ENCODE assay signal across 27 cellular contexts in the genomic region with DNA sequence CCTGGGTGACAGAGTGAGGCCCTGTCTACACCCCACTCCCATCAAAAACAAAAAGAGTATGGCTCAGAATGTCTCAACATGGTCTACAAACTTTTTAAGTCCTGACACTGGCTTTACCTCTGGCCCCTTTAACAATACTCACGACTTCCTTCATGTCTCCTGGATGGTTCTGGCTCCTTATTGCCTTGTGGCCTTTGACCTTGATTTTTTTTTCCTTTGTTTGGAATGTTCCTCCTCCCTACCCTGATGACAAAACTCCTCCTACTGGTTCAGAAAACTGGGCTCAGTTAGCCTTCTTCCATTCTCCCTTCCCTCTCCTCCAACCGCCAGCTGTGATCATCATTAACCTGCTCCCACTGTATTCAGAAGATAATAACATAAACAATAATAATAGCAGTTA.
"Had no signal": no experiment of that assay in that cellular context is flagged by ENCODE, and none has a peak within 500 bp of the region (broad histone marks: within the 10 kb centered on the region; RNA-seq: fewer than 3 reads in every experiment).

No MANE protein-coding gene starts in this region.

- H3K9me3 ChIP-seq: esophagus squamous epithelium, gastroesophageal sphincter, neutrophil, thyroid gland had no signal

- H3K27me3 ChIP-seq: brain microvascular endothelial cell, dorsolateral prefrontal cortex, esophagus squamous epithelium, gastroesophageal sphincter, neutrophil, thyroid gland had no signal

- H3K27ac Mint-ChIP-seq: activated CD4-positive, alpha-beta memory T cell treated with anti-CD3 and anti-CD28 coated beads, Interleukin-2, amount 10 ng/mL, durations not matched to agents 7 days and 5 days; activated naive CD4-positive, alpha-beta T cell treated with anti-CD3 and anti-CD28 coated beads, Interleukin-2, amount 10 ng/mL, durations not matched to agents 7 days and 5 days; activated T-cell treated with anti-CD3 and anti-CD28 coated beads, Interleukin-2, amount 50 U/mL, for 72 hours; effector memory CD8-positive, alpha-beta T cell; T-helper 17 cell had no signal

- ATAC-seq: activated T-cell treated with anti-CD3 and anti-CD28 coated beads, Interleukin-2, amount 50 U/mL, for 72 hours; effector memory CD8-positive, alpha-beta T cell; gastroesophageal sphincter; left ventricle myocardium superior; sciatic nerve; T-helper 17 cell had no signal

- DNase-seq: activated CD4-positive, alpha-beta memory T cell treated with anti-CD3 and anti-CD28 coated beads, Interleukin-2, amount 10 ng/mL, durations not matched to agents 7 days and 5 days; activated CD4-positive, alpha-beta T cell treated with anti-CD3 and anti-CD28 coated beads for 48 hours; activated effector memory CD4-positive, alpha-beta T cell treated with Interleukin-2 at 50 U/mL for 16 hours; activated naive CD4-positive, alpha-beta T cell treated with anti-CD3 and anti-CD28 coated beads, Interleukin-2, amount 10 ng/mL, durations not matched to agents 7 days and 5 days; activated T-cell treated with anti-CD3 and anti-CD28 coated beads, Interleukin-2, amount 50 U/mL, for 72 hours; aorta; brain microvascular endothelial cell; central memory CD4-positive, alpha-beta T cell; dorsolateral prefrontal cortex; effector memory CD8-positive, alpha-beta T cell; esophagus squamous epithelium; head of caudate nucleus; hypothalamus; left ventricle myocardium superior; mammary epithelial cell; midbrain; stimulated activated CD4-positive, alpha-beta T cell treated with anti-CD3 and anti-CD28 coated beads, Interleukin-15, amount 100 ng/mL, for 24 hours; stimulated activated CD4-positive, alpha-beta T cell treated with anti-CD3 and anti-CD28 coated beads, Interleukin-4, amount 100 ng/mL, for 1 hour; stimulated activated naive CD4-positive, alpha-beta T cell; SW 1271; T-helper 17 cell; thyroid gland had no signal

- H3K9me3 Mint-ChIP-seq: activated CD4-positive, alpha-beta memory T cell treated with anti-CD3 and anti-CD28 coated beads, Interleukin-2, amount 10 ng/mL, durations not matched to agents 7 days and 5 days; activated naive CD4-positive, alpha-beta T cell treated with anti-CD3 and anti-CD28 coated beads, Interleukin-2, amount 10 ng/mL, durations not matched to agents 7 days and 5 days; activated T-cell treated with anti-CD3 and anti-CD28 coated beads, Interleukin-2, amount 50 U/mL, for 72 hours; effector memory CD8-positive, alpha-beta T cell; nephron had no signal

- H3K4me1 ChIP-seq: thyroid gland had no signal

- H3K36me3 Mint-ChIP-seq: activated naive CD4-positive, alpha-beta T cell treated with anti-CD3 and anti-CD28 coated beads, Interleukin-2, amount 10 ng/mL, durations not matched to agents 7 days and 5 days had no signal

- H3K36me3 ChIP-seq: brain microvascular endothelial cell, esophagus squamous epithelium, gastroesophageal sphincter, neutrophil, thyroid gland had no signal

- H3K27ac ChIP-seq: brain microvascular endothelial cell, dorsolateral prefrontal cortex, esophagus squamous epithelium, gastroesophageal sphincter, neutrophil, thyroid gland had no signal

- H3K4me3 Mint-ChIP-seq: activated CD4-positive, alpha-beta memory T cell treated with anti-CD3 and anti-CD28 coated beads, Interleukin-2, amount 10 ng/mL, durations not matched to agents 7 days and 5 days; activated naive CD4-positive, alpha-beta T cell treated with anti-CD3 and anti-CD28 coated beads, Interleukin-2, amount 10 ng/mL, durations not matched to agents 7 days and 5 days; activated T-cell treated with anti-CD3 and anti-CD28 coated beads, Interleukin-2, amount 50 U/mL, for 72 hours; effector memory CD8-positive, alpha-beta T cell; nephron; T-helper 17 cell had no signal

- H3K27me3 Mint-ChIP-seq: activated CD4-positive, alpha-beta memory T cell treated with anti-CD3 and anti-CD28 coated beads, Interleukin-2, amount 10 ng/mL, durations not matched to agents 7 days and 5 days; activated naive CD4-positive, alpha-beta T cell treated with anti-CD3 and anti-CD28 coated beads, Interleukin-2, amount 10 ng/mL, durations not matched to agents 7 days and 5 days; effector memory CD8-positive, alpha-beta T cell; T-helper 17 cell had no signal

- H3K4me3 ChIP-seq: dorsolateral prefrontal cortex, esophagus squamous epithelium, gastroesophageal sphincter, smooth muscle cell, thyroid gland had no signal
